ENCODE assay signal across 8 cellular contexts in genomic region chr10:30436688-30437038, GRCh38. TPM values are rescaled to one million over a fixed set of nuclear protein-coding genes. Genes with fewer than 3 reads are reported as not detected.
DNase-seq lines count a peak whose midpoint lies in the region; ATAC-seq lines count a peak whose summit lies in the region.

No MANE protein-coding gene starts in this region.

- H3K36me3 Mint-ChIP-seq in T-helper 1 cell treated with Interleukin-12 subunit alpha and Interleukin-12 subunit beta and Interleukin-4 antibody, amounts not matched to agents 30 μg/mL and 1 μg/mL, for 36 hours (ENCODE audit: low read depth) = peaks cover 51% of the 10 kb centered on the region
- peaks cover 47% of the 10 kb centered on the region for H3K36me3 Mint-ChIP-seq in activated T-helper 1 cell treated with anti-CD3 and anti-CD28 coated beads, Interleukin-12 subunit alpha, Interleukin-12 subunit beta, Interleukin-2, Interleukin-4 antibody, amounts not matched to agents 30 ng/mL and 10 ng/mL and 1 ng/mL, durations not matched to agents 14 hours and 24 hours and 36 hours (ENCODE audit: low read depth)
- H3K36me3 Mint-ChIP-seq in stimulated activated naive B cell treated with anti-CD40 and anti-IgM and Interleukin-4, amounts not matched to agents 10 μg/mL and 1 μg/mL and 100 μg/mL, for 72 hours = peaks cover 57 to 71% of the 10 kb centered on the region in 2 donors

- peaks cover 6% of the 10 kb centered on the region for H3K36me3 ChIP-seq in iPS-18a (ENCODE audit: control insufficient read depth, low read depth, low read length)

- H3K27me3 Mint-ChIP-seq in T-helper 1 cell treated with Interleukin-12 subunit alpha and Interleukin-12 subunit beta and Interleukin-4 antibody, amounts not matched to agents 30 μg/mL and 1 μg/mL, for 36 hours (ENCODE audit: low read depth) = no peaks in the 10 kb centered on the region
- H3K27me3 Mint-ChIP-seq in activated T-helper 1 cell treated with anti-CD3 and anti-CD28 coated beads, Interleukin-12 subunit alpha, Interleukin-12 subunit beta, Interleukin-2, Interleukin-4 antibody, amounts not matched to agents 30 ng/mL and 10 ng/mL and 1 ng/mL, durations not matched to agents 14 hours and 24 hours and 36 hours (ENCODE audit: insufficient read depth) = no peaks in the 10 kb centered on the region
- no peaks in the 10 kb centered on the region for H3K27me3 Mint-ChIP-seq in stimulated activated naive B cell treated with anti-CD40 and anti-IgM and Interleukin-4, amounts not matched to agents 10 μg/mL and 1 μg/mL and 100 μg/mL, for 72 hours

- peak overlapping the region; percentile 88 for H3K4me3 Mint-ChIP-seq in T-helper 1 cell treated with Interleukin-12 subunit alpha and Interleukin-12 subunit beta and Interleukin-4 antibody, amounts not matched to agents 30 μg/mL and 1 μg/mL, for 36 hours
- peak overlapping the region; percentile 94 for H3K4me3 Mint-ChIP-seq in activated T-helper 1 cell treated with anti-CD3 and anti-CD28 coated beads, Interleukin-12 subunit alpha, Interleukin-12 subunit beta, Interleukin-2, Interleukin-4 antibody, amounts not matched to agents 30 ng/mL and 10 ng/mL and 1 ng/mL, durations not matched to agents 14 hours and 24 hours and 36 hours
- peak overlapping the region; percentile 84 to 99 for H3K4me3 Mint-ChIP-seq in stimulated activated naive B cell treated with anti-CD40 and anti-IgM and Interleukin-4, amounts not matched to agents 10 μg/mL and 1 μg/mL and 100 μg/mL, for 72 hours

- no peaks in the 10 kb centered on the region for H3K9me3 Mint-ChIP-seq in T-helper 1 cell treated with Interleukin-12 subunit alpha and Interleukin-12 subunit beta and Interleukin-4 antibody, amounts not matched to agents 30 μg/mL and 1 μg/mL, for 36 hours
- no peaks in the 10 kb centered on the region for H3K9me3 Mint-ChIP-seq in activated T-helper 1 cell treated with anti-CD3 and anti-CD28 coated beads, Interleukin-12 subunit alpha, Interleukin-12 subunit beta, Interleukin-2, Interleukin-4 antibody, amounts not matched to agents 30 ng/mL and 10 ng/mL and 1 ng/mL, durations not matched to agents 14 hours and 24 hours and 36 hours
- no peaks in the 10 kb centered on the region for H3K9me3 Mint-ChIP-seq in stimulated activated naive B cell treated with anti-CD40 and anti-IgM and Interleukin-4, amounts not matched to agents 10 μg/mL and 1 μg/mL and 100 μg/mL, for 72 hours

- no peak overlapping the region for H3K27ac ChIP-seq in iPS-18a (ENCODE audit: low read length)

- no peak for DNase-seq in T-helper 1 cell
- no peak for DNase-seq in activated T-helper 1 cell treated with anti-CD3 and anti-CD28 coated beads, Interleukin-12 subunit alpha, Interleukin-12 subunit beta, Interleukin-2, Interleukin-4 antibody, amounts not matched to agents 30 ng/mL and 10 ng/mL and 1 ng/mL, durations not matched to agents 14 hours and 24 hours and 36 hours (ENCODE audit: low spot score)
- DNase-seq in stimulated activated naive B cell treated with anti-CD40 and anti-IgM and Interleukin-4, amounts not matched to agents 10 μg/mL and 1 μg/mL and 100 μg/mL, for 72 hours = no peak
- DNase-seq in AML-193 (lab: John Stamatoyannopoulos, UW) = no peak
- no peak for DNase-seq in NCI-H187 treated with DMSO at 0.1 percent for 48 hours (lab: John Stamatoyannopoulos, UW)

- H3K9ac ChIP-seq in iPS-18a (ENCODE audit: low read length) = no peak overlapping the region

- H3K4me1 ChIP-seq in iPS-18a (ENCODE audit: control insufficient read depth, low read depth, low read length) = peaks cover 27% of the 10 kb centered on the region

- H3K27me3 ChIP-seq in iPS-18a (ENCODE audit: control insufficient read depth, insufficient read depth, low read length) = peaks cover 31% of the 10 kb centered on the region

- ATAC-seq in stimulated activated naive B cell treated with anti-CD40 and anti-IgM and Interleukin-4, amounts not matched to agents 10 μg/mL and 1 μg/mL and 100 μg/mL, for 72 hours (replicated peaks) = no peak
- no peak for ATAC-seq in HG02642 (IDR thresholded peaks at IDR 0.05; ENCODE audit: poor library complexity, unreplicated experiment)

- peaks cover 55% of the 10 kb centered on the region for H3K4me1 Mint-ChIP-seq in T-helper 1 cell treated with Interleukin-12 subunit alpha and Interleukin-12 subunit beta and Interleukin-4 antibody, amounts not matched to agents 30 μg/mL and 1 μg/mL, for 36 hours (ENCODE audit: low read depth)
- H3K4me1 Mint-ChIP-seq in activated T-helper 1 cell treated with anti-CD3 and anti-CD28 coated beads, Interleukin-12 subunit alpha, Interleukin-12 subunit beta, Interleukin-2, Interleukin-4 antibody, amounts not matched to agents 30 ng/mL and 10 ng/mL and 1 ng/mL, durations not matched to agents 14 hours and 24 hours and 36 hours (ENCODE audit: low read depth) = peaks cover 59% of the 10 kb centered on the region
- H3K4me1 Mint-ChIP-seq in stimulated activated naive B cell treated with anti-CD40 and anti-IgM and Interleukin-4, amounts not matched to agents 10 μg/mL and 1 μg/mL and 100 μg/mL, for 72 hours = peaks cover 38 to 59% of the 10 kb centered on the region in 2 donors

- intact Hi-C loops in activated T-helper 1 cell treated with anti-CD3 and anti-CD28 coated beads, Interleukin-12 subunit alpha, Interleukin-12 subunit beta, Interleukin-2, Interleukin-4 antibody, amounts not matched to agents 30 ng/mL and 10 ng/mL and 1 ng/mL, durations not matched to agents 14 hours and 24 hours and 36 hours (cut with micrococcal nuclease) = loop anchor here (1.0 to 10.0 kb wide), 12 partner anchors 9 to 1908 kb away; partner anchors contain the start of gene EPC1

- H3K9me3 ChIP-seq in iPS-18a (ENCODE audit: control insufficient read depth, low read depth, low read length) = no peaks in the 10 kb centered on the region

- peak overlapping the region; percentile 94 for H3K27ac Mint-ChIP-seq in T-helper 1 cell treated with Interleukin-12 subunit alpha and Interleukin-12 subunit beta and Interleukin-4 antibody, amounts not matched to agents 30 μg/mL and 1 μg/mL, for 36 hours
- H3K27ac Mint-ChIP-seq in activated T-helper 1 cell treated with anti-CD3 and anti-CD28 coated beads, Interleukin-12 subunit alpha, Interleukin-12 subunit beta, Interleukin-2, Interleukin-4 antibody, amounts not matched to agents 30 ng/mL and 10 ng/mL and 1 ng/mL, durations not matched to agents 14 hours and 24 hours and 36 hours = peak overlapping the region; percentile 77
- H3K27ac Mint-ChIP-seq in stimulated activated naive B cell treated with anti-CD40 and anti-IgM and Interleukin-4, amounts not matched to agents 10 μg/mL and 1 μg/mL and 100 μg/mL, for 72 hours = peak overlapping the region; percentile 78

- H3K4me3 ChIP-seq in iPS-18a (ENCODE audit: low read length) = peak overlapping the region; percentile 6

RNA-seq across cellular contexts. Expression of gene MAP3K8, which starts 2.7 kb away (rescaled TPM):
- 34.7 and 37.5 TPM in 2 replicates for total RNA-seq in activated T-helper 1 cell treated with anti-CD3 and anti-CD28 coated beads, Interleukin-12 subunit alpha, Interleukin-12 subunit beta, Interleukin-2, Interleukin-4 antibody, amounts not matched to agents 30 ng/mL and 10 ng/mL and 1 ng/mL, durations not matched to agents 14 hours and 24 hours and 36 hours
